In the genomic region with DNA sequence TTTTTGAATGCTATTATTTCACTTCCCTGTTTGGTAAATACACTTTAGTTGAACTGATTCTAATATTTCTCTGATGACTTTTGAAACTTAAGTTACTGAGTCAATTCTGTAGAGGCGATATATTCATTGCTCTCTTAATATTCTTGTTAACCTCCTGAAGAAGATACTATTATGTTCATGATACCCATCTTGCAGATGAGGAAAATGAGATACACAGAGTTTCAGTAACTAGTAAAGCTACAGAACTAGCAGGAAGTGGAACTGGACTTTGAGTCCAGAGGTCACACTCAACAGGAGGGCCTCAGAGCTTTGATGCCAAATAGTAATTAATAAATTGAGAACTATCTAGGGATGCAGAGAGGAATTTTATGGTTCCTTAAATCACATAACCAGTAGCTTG, we compare ENCODE assay signal across 18 cellular contexts.
"Had no signal": no experiment of that assay in that cellular context is flagged by ENCODE, and none has a peak within 500 bp of the region (broad histone marks: within the 10 kb centered on the region; RNA-seq: fewer than 3 reads in every experiment).

No MANE protein-coding gene starts in this region.

- H3K9me3 ChIP-seq: neutrophil, testis, transverse colon had no signal

- H3K27me3 ChIP-seq: foreskin keratinocyte, neutrophil, testis, transverse colon had no signal

- H3K27ac ChIP-seq: coronary artery, foreskin keratinocyte, neutrophil, testis, transverse colon had no signal

- H3K4me1 ChIP-seq: foreskin keratinocyte, testis had no signal

- H3K4me3 ChIP-seq: coronary artery, testis, transverse colon had no signal

- H3K4me1 Mint-ChIP-seq: naive thymus-derived CD4-positive, alpha-beta T cell; stimulated activated naive B cell treated with anti-CD40 and anti-IgM and Interleukin-4, amounts not matched to agents 10 μg/mL and 1 μg/mL and 100 μg/mL, for 72 hours; stimulated activated naive CD8-positive, alpha-beta T cell treated with anti-CD3 and anti-CD28 coated beads, Interleukin-15, amount 100 ng/mL, for 72 hours had no signal

- H3K36me3 ChIP-seq: neutrophil, transverse colon had no signal

- H3K36me3 Mint-ChIP-seq: naive thymus-derived CD4-positive, alpha-beta T cell; stimulated activated naive B cell treated with anti-CD40 and anti-IgM and Interleukin-4, amounts not matched to agents 10 μg/mL and 1 μg/mL and 100 μg/mL, for 72 hours had no signal

- DNase-seq: effector CD4-positive, alpha-beta T cell; endodermal cell; erythroblast; foreskin keratinocyte; head of caudate nucleus; hippocampal formation; kidney glomerular epithelial cell; mesendoderm; naive thymus-derived CD4-positive, alpha-beta T cell; stimulated activated CD4-positive, alpha-beta T cell treated with anti-CD3 and anti-CD28 coated beads, Interleukin-2, amount 100 ng/mL, for 24 hours; stimulated activated CD4-positive, alpha-beta T cell treated with anti-CD3 and anti-CD28 coated beads, Interleukin-4, amount 100 ng/mL, for 4 hours; stimulated activated naive B cell treated with anti-CD40 and anti-IgM and Interleukin-4, amounts not matched to agents 10 μg/mL and 1 μg/mL and 100 μg/mL, for 72 hours; stimulated activated naive CD8-positive, alpha-beta T cell treated with anti-CD3 and anti-CD28 coated beads, Interleukin-15, amount 100 ng/mL, for 72 hours; testis; transverse colon had no signal

- H3K4me3 Mint-ChIP-seq: endodermal cell; naive thymus-derived CD4-positive, alpha-beta T cell; stimulated activated naive B cell treated with anti-CD40 and anti-IgM and Interleukin-4, amounts not matched to agents 10 μg/mL and 1 μg/mL and 100 μg/mL, for 72 hours; stimulated activated naive CD8-positive, alpha-beta T cell treated with anti-CD3 and anti-CD28 coated beads, Interleukin-15, amount 100 ng/mL, for 72 hours had no signal

- H3K9me3 Mint-ChIP-seq: endodermal cell; stimulated activated naive B cell treated with anti-CD40 and anti-IgM and Interleukin-4, amounts not matched to agents 10 μg/mL and 1 μg/mL and 100 μg/mL, for 72 hours; stimulated activated naive CD8-positive, alpha-beta T cell treated with anti-CD3 and anti-CD28 coated beads, Interleukin-15, amount 100 ng/mL, for 72 hours had no signal

- ATAC-seq: foreskin keratinocyte; naive thymus-derived CD4-positive, alpha-beta T cell; sciatic nerve; stimulated activated naive B cell treated with anti-CD40 and anti-IgM and Interleukin-4, amounts not matched to agents 10 μg/mL and 1 μg/mL and 100 μg/mL, for 72 hours; stimulated activated naive CD8-positive, alpha-beta T cell treated with anti-CD3 and anti-CD28 coated beads, Interleukin-15, amount 100 ng/mL, for 72 hours had no signal

- H3K27ac Mint-ChIP-seq: stimulated activated naive B cell treated with anti-CD40 and anti-IgM and Interleukin-4, amounts not matched to agents 10 μg/mL and 1 μg/mL and 100 μg/mL, for 72 hours; stimulated activated naive CD8-positive, alpha-beta T cell treated with anti-CD3 and anti-CD28 coated beads, Interleukin-15, amount 100 ng/mL, for 72 hours had no signal

- H3K27me3 Mint-ChIP-seq: naive thymus-derived CD4-positive, alpha-beta T cell; stimulated activated naive B cell treated with anti-CD40 and anti-IgM and Interleukin-4, amounts not matched to agents 10 μg/mL and 1 μg/mL and 100 μg/mL, for 72 hours; stimulated activated naive CD8-positive, alpha-beta T cell treated with anti-CD3 and anti-CD28 coated beads, Interleukin-15, amount 100 ng/mL, for 72 hours had no signal
